ENCODE assay signal across 1 cellular context in genomic region chr2:10043906-10044601, GRCh38.
TF ChIP-seq lines count a peak whose summit lies in the region.

No MANE protein-coding gene starts in this region.

TF ChIP-seq in GM12878, 131 proteins besides CTCF, POLR2A, EP300 and RAD21 (continued from another document):
- TF ChIP-seq ZNF687 (IDR thresholded peaks at IDR 0.05) (0 out of 2 replicates have a peak, but pooled peaks have one; percentile 4), PML (IDR thresholded peaks at IDR 0.05; ENCODE audit: low read length) (no peak), CREB1 (IDR thresholded peaks at IDR 0.05; ENCODE audit: low read depth) (peak; percentile 29; the same call in 1 of the 2 replicates), SP1 (IDR thresholded peaks at IDR 0.05; ENCODE audit: low read depth, low read length) (peak; percentile 15), JUND (IDR thresholded peaks at IDR 0.05; ENCODE audit: low read depth, low read length) (0 out of 2 replicates have a peak, but pooled peaks have one; percentile 54), ATF2 (IDR thresholded peaks at IDR 0.05; ENCODE audit: low read length) (0 out of 2 replicates have a peak, but pooled peaks have one; percentile 36), BCL11A (IDR thresholded peaks at IDR 0.05; ENCODE audit: low read depth, low read length) (no peak)
